9 cellular contexts compared by ENCODE assay signal in the genomic region with DNA sequence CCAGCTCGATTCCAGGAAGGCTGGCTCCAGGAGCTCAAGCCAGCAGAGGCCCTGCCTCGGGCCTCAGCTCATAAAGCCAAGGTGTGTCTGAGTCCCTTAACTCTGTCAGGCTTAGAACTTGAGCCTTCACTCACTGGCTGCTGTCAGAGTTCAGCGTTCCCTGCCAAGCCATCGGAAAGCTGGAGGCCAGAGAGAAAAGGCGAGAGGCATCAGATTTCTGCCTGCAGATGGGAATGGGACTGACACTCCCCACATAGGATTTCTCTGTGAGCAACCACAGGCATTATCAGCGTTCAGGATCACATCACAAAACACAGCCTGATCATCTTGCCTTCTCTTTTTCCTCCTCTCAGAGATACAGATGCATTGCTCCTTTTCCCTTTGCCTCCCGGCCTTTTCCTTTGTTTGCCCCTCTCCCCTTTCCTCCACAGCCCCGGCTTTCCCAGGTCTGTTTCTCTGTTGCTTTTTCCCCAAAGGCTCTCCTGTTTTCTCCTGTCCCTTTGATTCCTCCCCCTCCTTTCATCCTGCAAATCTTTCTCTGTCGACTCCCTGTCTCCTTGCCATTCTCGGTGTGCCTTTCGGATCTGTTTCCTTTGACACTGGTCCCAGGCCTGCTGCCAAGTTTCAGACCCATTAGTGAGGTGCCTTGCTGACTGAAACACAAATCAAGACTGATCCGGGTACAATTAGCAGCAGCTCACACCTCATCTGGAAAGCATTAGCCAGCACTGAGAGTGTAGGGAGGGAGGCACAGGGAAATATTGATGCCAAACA. TPM values are rescaled to one million over a fixed set of nuclear protein-coding genes. Genes with fewer than 3 reads are reported as not detected.
DNase-seq lines count a peak whose midpoint lies in the region; ATAC-seq, FAIRE-seq and TF ChIP-seq lines count a peak whose summit lies in the region.
"Had no signal": no experiment of that assay in that cellular context is flagged by ENCODE, and none has a peak within 500 bp of the region (broad histone marks: within the 10 kb centered on the region; RNA-seq: fewer than 3 reads in every experiment).

No MANE protein-coding gene starts in this region.

- WGBS in mesodermal cell (ENCODE audit: insufficient coverage in 2 of 2), 2 experiments, result 13 to 20% methylated on average over 10 to 12 of the region's 12 CpGs
- WGBS in spleen, 5 donors, result 56 to 74% (median 69%) methylated on average over 12 of the region's 12 CpGs

- H3K27ac ChIP-seq in mesodermal cell (ENCODE audit: low read depth, low read length, severe bottlenecking) (peak overlapping the region; percentile 94), spleen (peak overlapping the region in 2 of 8 donors; percentile 5 to 8)
- H3K27ac ChIP-seq: BLaER1 had no signal

- no peak for ATAC-seq in HG02852 (IDR thresholded peaks at IDR 0.05; ENCODE audit: unreplicated experiment)

- TF ChIP-seq CTCF in spleen (IDR thresholded peaks at IDR 0.05 in 8 of 11, conservative IDR thresholded peaks at IDR 0.05 in 3 of 11), result no peak

- peak; percentile 62 for DNase-seq in NCI-H748 (lab: John Stamatoyannopoulos, UW; ENCODE audit: unreplicated experiment)
- no peak for DNase-seq in NCI-H748 treated with DMSO at 0.1 percent for 48 hours (lab: John Stamatoyannopoulos, UW)
- DNase-seq in cerebellum (ENCODE audit: low spot score), result peak; percentile 22
- no peak for DNase-seq in spleen
- no peak for DNase-seq in RCC 7860 (ENCODE audit: low spot score)
- DNase-seq in NCI-H226, result no peak

- H3K4me1 ChIP-seq in mesodermal cell (ENCODE audit: control insufficient read depth, insufficient read depth, low read length, poor library complexity, severe bottlenecking), result peaks cover 4% of the 10 kb centered on the region
- H3K4me1 ChIP-seq in spleen, result no peaks in the 10 kb centered on the region
- H3K4me1 ChIP-seq: BLaER1 had no signal

- no peaks in the 10 kb centered on the region for H3K27me3 ChIP-seq in spleen (replicated peaks in 1 of 7)
- H3K27me3 ChIP-seq: BLaER1 had no signal

- H3K9me3 ChIP-seq in mesodermal cell (ENCODE audit: control insufficient read depth, low read length), result no peaks in the 10 kb centered on the region
- H3K9me3 ChIP-seq in spleen, result no peaks in the 10 kb centered on the region
- H3K9me3 ChIP-seq: BLaER1 had no signal

- no peak for TF ChIP-seq POLR2A in spleen (IDR thresholded peaks at IDR 0.05)

- no peaks in the 10 kb centered on the region for H3K36me3 ChIP-seq in mesodermal cell (ENCODE audit: control insufficient read depth, insufficient read depth, low read length)
- H3K36me3 ChIP-seq in spleen, result no peaks in the 10 kb centered on the region
- H3K36me3 ChIP-seq: BLaER1 had no signal

- no peak for FAIRE-seq in RCC 7860 (lab: Jason Lieb, UNC)

- no peak overlapping the region for H3K4me3 ChIP-seq in mesodermal cell (ENCODE audit: extremely low read depth, insufficient read depth, low read length, poor library complexity, severe bottlenecking)
- H3K4me3 ChIP-seq in spleen, result no peak overlapping the region
- H3K4me3 ChIP-seq: BLaER1 had no signal

- intact Hi-C loops in spleen (cut with DNase I; ENCODE audit: low total_unique reads), result no loop called here

RNA-seq across cellular contexts. Expression of a gene that starts 44.5 kb away (rescaled TPM):
- total RNA-seq in cerebellum (88.6 TPM), spleen (10 to 100 TPM in 6 of 7 donors, 1 to 10 TPM in 1; 8.8 to 21.9 (median 16.6) TPM)
- polyA plus RNA-seq in mesodermal cell (2013, experiment 1 of 2), result 60.4 TPM
- 45.8 TPM for polyA plus RNA-seq in mesodermal cell (2013, experiment 2 of 2)
- polyA plus RNA-seq in spleen, result 1 to 10 TPM; 1.5 to 1.7 (median 1.6) TPM

Comparison
In these comparisons a context has a peak if more than half of its experiments do, and no peak if none do; other contexts are left out.
1. DNase-seq: peak in NCI-H748 (single experiment) and cerebellum (single experiment); none in NCI-H748 treated with DMSO at 0.1 percent for 48 hours (single experiment), spleen (single experiment), RCC 7860 (single experiment) and NCI-H226 (single experiment).